Comparison of ENCODE assay signal across 22 cellular contexts in genomic region chr20:41055679-41056078, GRCh38. TPM values are rescaled to one million over a fixed set of nuclear protein-coding genes. Genes with fewer than 3 reads are reported as not detected.
DNase-seq lines count a peak whose midpoint lies in the region; ATAC-seq and TF ChIP-seq lines count a peak whose summit lies in the region.
"Had no signal": no experiment of that assay in that cellular context is flagged by ENCODE, and none has a peak within 500 bp of the region (broad histone marks: within the 10 kb centered on the region; RNA-seq: fewer than 3 reads in every experiment).

No MANE protein-coding gene starts in this region.

- peaks cover 99% of the 10 kb centered on the region for H3K79me2 ChIP-seq in SK-N-SH (ENCODE audit: insufficient read depth)

- peaks cover 94% of the 10 kb centered on the region for H4K20me1 ChIP-seq in SK-N-SH (ENCODE audit: insufficient read depth)

- intact Hi-C loops in sciatic nerve (cut with DNase I): no loop called here

- no peak for DNase-seq in SK-N-SH
- DNase-seq in RWPE2 (ENCODE audit: low spot score): no peak
- DNase-seq in erythroblast (lab: John Stamatoyannopoulos, UW): peak; percentile 67 to 70
- DNase-seq in sciatic nerve (ENCODE audit: low spot score): no peak
- no peak for DNase-seq in ecto neural progenitor cell (ENCODE audit: low spot score)
- DNase-seq: activated naive CD4-positive, alpha-beta T cell treated with anti-CD3 and anti-CD28 coated beads, Interleukin-2, amount 50 U/mL, for 16 hours; brain microvascular endothelial cell; dermis blood vessel endothelial cell; GDM1; head of caudate nucleus; KG1; NCI-H2081; NCI-H524 treated with DMSO at 0.1 percent for 48 hours; SJCRH30; stimulated activated CD4-positive, alpha-beta T cell treated with anti-CD3 and anti-CD28 coated beads, Interleukin-4, amount 100 ng/mL, for 1 hour had no signal

- no peaks in the 10 kb centered on the region for H3K9me2 ChIP-seq in SK-N-SH

- POLR2A ChIA-PET in SK-N-SH (lab: Yijun Ruan, JAX): no interaction called here

- peak overlapping the region; percentile 21 to 64; a peak in 3 of 4 replicates for H3K27ac ChIP-seq in SK-N-SH (ENCODE audit: low read depth in 2 of 2, low read length in 1 of 2)
- H3K27ac ChIP-seq in RWPE2 (ENCODE audit: poor library complexity, severe bottlenecking): peak overlapping the region; percentile 2
- peak overlapping the region; percentile 23 for H3K27ac ChIP-seq in neutrophil
- H3K27ac ChIP-seq: 22Rv1, BLaER1, brain microvascular endothelial cell, parathyroid adenoma, SJCRH30 had no signal

- no peaks in the 10 kb centered on the region for H3K9me3 ChIP-seq in SK-N-SH
- no peaks in the 10 kb centered on the region for H3K9me3 ChIP-seq in RWPE2 (ENCODE audit: severe bottlenecking)
- no peaks in the 10 kb centered on the region for H3K9me3 ChIP-seq in neutrophil
- H3K9me3 ChIP-seq: SJCRH30 had no signal

- TF ChIP-seq CTCF in SK-N-SH (IDR thresholded peaks at IDR 0.05) (no peak), RWPE2 (IDR thresholded peaks at IDR 0.05; ENCODE audit: poor library complexity, severe bottlenecking) (no peak), neutrophil (IDR thresholded peaks at IDR 0.05) (no peak)

- CTCF ChIA-PET in SK-N-SH (lab: Yijun Ruan, JAX): no interaction called here

- H3K36me3 ChIP-seq in SK-N-SH (replicated peaks in 1 of 2; ENCODE audit: control insufficient read depth in 1 of 2, insufficient read depth in 2 of 2, low read length in 1 of 2) (peaks cover 2 to 25% of the 10 kb centered on the region in 2 experiments), RWPE2 (ENCODE audit: low read depth) (peaks cover 67% of the 10 kb centered on the region), neutrophil (no peaks in the 10 kb centered on the region)
- H3K36me3 ChIP-seq: brain microvascular endothelial cell had no signal

- no peak for TF ChIP-seq POLR2A in erythroblast (IDR thresholded peaks at IDR 0.05; ENCODE audit: low read length)

- WGBS in SK-N-SH (ENCODE audit: low lambda C conversion rate): 100% methylated on average over 1 of the region's 1 CpG

- no peak overlapping the region for H2AFZ ChIP-seq in SK-N-SH (ENCODE audit: low read depth)
- H2AFZ ChIP-seq: parathyroid adenoma had no signal

- H3F3A ChIP-seq in SK-N-SH (replicated peaks; ENCODE audit: insufficient read depth): peaks cover 25% of the 10 kb centered on the region

- no peak for TF ChIP-seq RAD21 in SK-N-SH (IDR thresholded peaks at IDR 0.05; ENCODE audit: low read length)

- no peak for ATAC-seq in SK-N-SH treated with all-trans-retinoic acid at 6 μM for 48 hours
- ATAC-seq in RWPE2 (ENCODE audit: low read depth): no peak
- no peak for ATAC-seq in sciatic nerve
- ATAC-seq in GM21526 (IDR thresholded peaks at IDR 0.05; ENCODE audit: low FRiP score, unreplicated experiment): no peak
- ATAC-seq: activated CD4-positive, CD25-positive, alpha-beta regulatory T cell treated with anti-CD3 and anti-CD28 coated beads, Interleukin-2, amount 50 U/mL, for 24 hours had no signal

- no peak overlapping the region for H3K9ac ChIP-seq in SK-N-SH
- H3K9ac ChIP-seq: BLaER1, parathyroid adenoma had no signal

- TF ChIP-seq EP300 in SK-N-SH (IDR thresholded peaks at IDR 0.05; ENCODE audit: borderline replicate concordance in 1 of 2, low read depth in 1 of 2, low read length in 1 of 2): no peak

- peaks cover 25 to 54% of the 10 kb centered on the region in 2 experiments for H3K4me1 ChIP-seq in SK-N-SH (ENCODE audit: control insufficient read depth in 1 of 2, insufficient read depth in 2 of 2, low read depth in 1 of 2, low read length in 1 of 2)
- peaks cover 66% of the 10 kb centered on the region for H3K4me1 ChIP-seq in RWPE2 (ENCODE audit: insufficient read depth, poor library complexity, severe bottlenecking)
- H3K4me1 ChIP-seq in neutrophil (ENCODE audit: control insufficient read depth in 1 of 2, insufficient read depth in 1 of 2, low read depth in 1 of 2, low read length in 1 of 2): peaks cover 26 to 32% of the 10 kb centered on the region in 2 experiments

- H3K27me3 ChIP-seq in SK-N-SH (ENCODE audit: insufficient read depth) (no peaks in the 10 kb centered on the region), RWPE2 (ENCODE audit: insufficient read depth, poor library complexity, severe bottlenecking) (no peaks in the 10 kb centered on the region), neutrophil (no peaks in the 10 kb centered on the region)
- H3K27me3 ChIP-seq: BLaER1, brain microvascular endothelial cell, SJCRH30 had no signal

- H3K4me3 ChIP-seq in SK-N-SH (ENCODE audit: low read depth in 2 of 2, low read length in 1 of 2) (no peak overlapping the region), RWPE2 (ENCODE audit: severe bottlenecking) (no peak overlapping the region), neutrophil (ENCODE audit: low read depth in 1 of 2, low read length in 1 of 2) (no peak overlapping the region)
- H3K4me3 ChIP-seq: BLaER1, SJCRH30 had no signal

- peak overlapping the region; percentile 3; the same call in 1 of the 2 replicates for H3K4me2 ChIP-seq in SK-N-SH

TF ChIP-seq in SK-N-SH, 30 proteins besides CTCF, POLR2A, EP300 and RAD21:
- TF ChIP-seq TEAD4 (IDR thresholded peaks at IDR 0.05; ENCODE audit: borderline replicate concordance, insufficient read depth) (no peak), YY1 (IDR thresholded peaks at IDR 0.05; ENCODE audit: low read depth) (no peak), SIN3A (IDR thresholded peaks at IDR 0.05; ENCODE audit: borderline replicate concordance, low read depth, low read length) (no peak), ELF1 (IDR thresholded peaks at IDR 0.05) (no peak), JUND (IDR thresholded peaks at IDR 0.05) (no peak), MEF2A (IDR thresholded peaks at IDR 0.05; ENCODE audit: borderline replicate concordance, low read depth) (no peak), RXRA (IDR thresholded peaks at IDR 0.05; ENCODE audit: borderline replicate concordance, low read depth) (no peak), FOXM1 (IDR thresholded peaks at IDR 0.05; ENCODE audit: low read depth) (no peak), POLR2AphosphoS5 (IDR thresholded peaks at IDR 0.05; ENCODE audit: low read depth, low read length) (no peak)

TF ChIP-seq in SK-N-SH treated with all-trans-retinoic acid at 6 μM for 48 hours, 23 proteins besides CTCF, POLR2A, EP300 and RAD21 (continues in another document):
- TF ChIP-seq GLIS3 (CRISPR knock-in tag; IDR thresholded peaks at IDR 0.05) (no peak), CREB5 (CRISPR knock-in tag; IDR thresholded peaks at IDR 0.05; ENCODE audit: low read depth) (no peak), ZNF8 (CRISPR knock-in tag; IDR thresholded peaks at IDR 0.05) (no peak), OSR1 (CRISPR knock-in tag; IDR thresholded peaks at IDR 0.05) (no peak), ZC3H10 (CRISPR knock-in tag; IDR thresholded peaks at IDR 0.05) (no peak), RARB (CRISPR knock-in tag; IDR thresholded peaks at IDR 0.05) (no peak), TCF4 (CRISPR knock-in tag; IDR thresholded peaks at IDR 0.05; ENCODE audit: borderline replicate concordance) (no peak), ZFP30 (CRISPR knock-in tag; IDR thresholded peaks at IDR 0.05) (no peak), ISL1 (CRISPR knock-in tag; IDR thresholded peaks at IDR 0.05) (no peak), CSDC2 (CRISPR knock-in tag; IDR thresholded peaks at IDR 0.05) (no peak), ZNF565 (CRISPR knock-in tag; conservative IDR thresholded peaks at IDR 0.05; ENCODE audit: low read depth) (no peak), ZFP3 (CRISPR knock-in tag; IDR thresholded peaks at IDR 0.05) (no peak), ARNTL (CRISPR knock-in tag; IDR thresholded peaks at IDR 0.05; ENCODE audit: borderline replicate concordance, low read depth) (no peak), BACH2 (CRISPR knock-in tag; IDR thresholded peaks at IDR 0.05; ENCODE audit: borderline replicate concordance) (no peak), PATZ1 (CRISPR knock-in tag; IDR thresholded peaks at IDR 0.05; ENCODE audit: borderline replicate concordance) (no peak), TOX (CRISPR knock-in tag; IDR thresholded peaks at IDR 0.05; ENCODE audit: borderline replicate concordance) (no peak), SNAI2 (CRISPR knock-in tag; IDR thresholded peaks at IDR 0.05) (no peak)

RNA-seq across cellular contexts. Expression of gene TOP1, which starts 27.1 kb away (rescaled TPM):
- polyA plus RNA-seq in SK-N-SH (2012; rRNA removed): 8.9 and 11.9 TPM in 2 replicates
- polyA plus RNA-seq in SK-N-SH (2012; cell fraction: cytosol; rRNA removed): 16.8 and 20.3 TPM in 2 replicates
- 9.4 and 16.9 TPM in 2 replicates for polyA plus RNA-seq in SK-N-SH (2012; cell fraction: nucleus; rRNA removed)
- 34.7 TPM for total RNA-seq in sciatic nerve

Comparison
In these comparisons a context has a peak if more than half of its experiments do, and no peak if none do; other contexts are left out.
1. DNase-seq: peak in erythroblast (2 of 2); none in SK-N-SH (single experiment), RWPE2 (single experiment), sciatic nerve (single experiment) and ecto neural progenitor cell (single experiment).
2. Peak in every context shown above with its lines, with median percentiles within 50 percentile points of each other: H3K27ac ChIP-seq.